In genomic region chr10:62186999-62187695, GRCh38 we compare ENCODE assay signal across 14 cellular contexts.
DNase-seq lines count a peak whose midpoint lies in the region; ATAC-seq and TF ChIP-seq lines count a peak whose summit lies in the region.
"Had no signal": no experiment of that assay in that cellular context is flagged by ENCODE, and none has a peak within 500 bp of the region (broad histone marks: within the 10 kb centered on the region; RNA-seq: fewer than 3 reads in every experiment).

No MANE protein-coding gene starts in this region.

- intact Hi-C loops in Right ventricle myocardium inferior (cut with DNase I): no loop called here

- peaks cover 26% of the 10 kb centered on the region for H3K36me3 Mint-ChIP-seq in T-helper 1 cell treated with Interleukin-12 subunit alpha and Interleukin-12 subunit beta and Interleukin-4 antibody, amounts not matched to agents 30 μg/mL and 1 μg/mL, for 36 hours (ENCODE audit: low read depth)

- no peaks in the 10 kb centered on the region for H3K27me3 Mint-ChIP-seq in T-helper 1 cell treated with Interleukin-12 subunit alpha and Interleukin-12 subunit beta and Interleukin-4 antibody, amounts not matched to agents 30 μg/mL and 1 μg/mL, for 36 hours (ENCODE audit: low read depth)

- peaks cover 53% of the 10 kb centered on the region for H3K4me1 Mint-ChIP-seq in T-helper 1 cell treated with Interleukin-12 subunit alpha and Interleukin-12 subunit beta and Interleukin-4 antibody, amounts not matched to agents 30 μg/mL and 1 μg/mL, for 36 hours (ENCODE audit: low read depth)

- no peak for DNase-seq in right atrium auricular region (ENCODE audit: low spot score)
- DNase-seq in Right ventricle myocardium inferior (ENCODE audit: missing footprints): no peak
- peak; percentile 8 for DNase-seq in epithelial cell of esophagus (ENCODE audit: low read depth)
- DNase-seq in stimulated activated naive CD8-positive, alpha-beta T cell treated with anti-CD3 and anti-CD28 coated beads, Interleukin-15, Interleukin-2, amounts not matched to agents 100 U/mL and 50 U/mL, for 24 hours: no peak
- no peak for DNase-seq in NCI-H1092 (lab: John Stamatoyannopoulos, UW)
- no peak for DNase-seq in GM10266 (ENCODE audit: extremely low spot score)
- DNase-seq: DMS 273 treated with DMSO at 0.1 percent for 48 hours, foreskin melanocyte, NCI-H1048, NCI-H2107, NCI-H748 treated with DMSO at 0.1 percent for 48 hours had no signal

- H3K4me3 Mint-ChIP-seq in T-helper 1 cell treated with Interleukin-12 subunit alpha and Interleukin-12 subunit beta and Interleukin-4 antibody, amounts not matched to agents 30 μg/mL and 1 μg/mL, for 36 hours: no peak overlapping the region

- no peak for TF ChIP-seq CTCF in right atrium auricular region (IDR thresholded peaks at IDR 0.05)
- TF ChIP-seq CTCF in epithelial cell of esophagus (IDR thresholded peaks at IDR 0.05; ENCODE audit: insufficient read depth, low read depth, low read length, missing control alignments): no peak
- no peak for TF ChIP-seq CTCF in GM10266 (IDR thresholded peaks at IDR 0.05; ENCODE audit: control insufficient read depth, insufficient read depth, low read depth, missing control alignments)

- no peak overlapping the region for H3K4me3 ChIP-seq in right atrium auricular region
- H3K4me3 ChIP-seq in epithelial cell of esophagus (ENCODE audit: low read length): no peak overlapping the region
- H3K4me3 ChIP-seq: suprapubic skin had no signal

- H3K4me1 ChIP-seq in right atrium auricular region: no peaks in the 10 kb centered on the region
- H3K4me1 ChIP-seq: suprapubic skin had no signal

- peaks cover 3% of the 10 kb centered on the region for H3K9me3 Mint-ChIP-seq in T-helper 1 cell treated with Interleukin-12 subunit alpha and Interleukin-12 subunit beta and Interleukin-4 antibody, amounts not matched to agents 30 μg/mL and 1 μg/mL, for 36 hours

- ATAC-seq in Right ventricle myocardium inferior (no peak), GM19455 (IDR thresholded peaks at IDR 0.05; ENCODE audit: unreplicated experiment) (no peak)
- ATAC-seq in stimulated activated naive CD8-positive, alpha-beta T cell treated with anti-CD3 and anti-CD28 coated beads, Interleukin-15, Interleukin-2, amounts not matched to agents 100 U/mL and 50 U/mL, for 24 hours: peak; percentile 16

- H3K27me3 ChIP-seq in right atrium auricular region: no peaks in the 10 kb centered on the region
- H3K27me3 ChIP-seq: suprapubic skin had no signal

- H3K9me3 ChIP-seq in right atrium auricular region: no peaks in the 10 kb centered on the region
- H3K9me3 ChIP-seq: suprapubic skin had no signal

- peak overlapping the region; percentile 86 for H3K27ac Mint-ChIP-seq in T-helper 1 cell treated with Interleukin-12 subunit alpha and Interleukin-12 subunit beta and Interleukin-4 antibody, amounts not matched to agents 30 μg/mL and 1 μg/mL, for 36 hours

- no peaks in the 10 kb centered on the region for H3K36me3 ChIP-seq in right atrium auricular region
- H3K36me3 ChIP-seq: suprapubic skin had no signal

- H3K27ac ChIP-seq in right atrium auricular region: peak overlapping the region; percentile 4 to 48
- H3K27ac ChIP-seq: suprapubic skin had no signal
